Comparison of ENCODE assay signal across 24 cellular contexts in genomic region chr20:18657575-18657974, GRCh38.
A peak's percentile ranks its signal among the peaks of the same experiment; 100 is the strongest.
DNase-seq lines count a peak whose midpoint lies in the region; ATAC-seq and TF ChIP-seq lines count a peak whose summit lies in the region.
"Had no signal": no experiment of that assay in that cellular context is flagged by ENCODE, and none has a peak within 500 bp of the region (broad histone marks: within the 10 kb centered on the region; RNA-seq: fewer than 3 reads in every experiment).

No MANE protein-coding gene starts in this region.

- ATAC-seq in memory B cell (ENCODE audit: low read depth) (no peak), HG03280 (IDR thresholded peaks at IDR 0.05; ENCODE audit: unreplicated experiment) (no peak)
- ATAC-seq: A549 had no signal

- H3K36me3 ChIP-seq in MG63 = no peaks in the 10 kb centered on the region
- H3K36me3 ChIP-seq: cardiac muscle cell, esophagus muscularis mucosa, tibial nerve had no signal

- H3K36me3 Mint-ChIP-seq in memory B cell = peaks cover 8% of the 10 kb centered on the region

- TF ChIP-seq CTCF in choroid plexus epithelial cell (conservative IDR thresholded peaks at IDR 0.05; ENCODE audit: low read depth, low read length) = no peak

- peaks cover 2% of the 10 kb centered on the region for H3K9me3 Mint-ChIP-seq in memory B cell
- H3K9me3 Mint-ChIP-seq: activated CD4-positive, alpha-beta memory T cell treated with anti-CD3 and anti-CD28 coated beads, Interleukin-2, amount 10 ng/mL, durations not matched to agents 7 days and 5 days; activated naive CD4-positive, alpha-beta T cell treated with anti-CD3 and anti-CD28 coated beads, Interleukin-2, amount 50 U/mL, for 24 hours; CD4-positive, alpha-beta T cell; HFFc6 had no signal

- in situ Hi-C loops in ACHN (cut with HindIII; ENCODE audit: low pct_ligation_motif_present, low pct_unique_long_range_greater_than_20kb, low sequenced_read_pairs) = no loop called here

- peaks cover 14% of the 10 kb centered on the region for H3K4me1 Mint-ChIP-seq in memory B cell
- H3K4me1 Mint-ChIP-seq: activated CD4-positive, alpha-beta memory T cell treated with anti-CD3 and anti-CD28 coated beads, Interleukin-2, amount 10 ng/mL, durations not matched to agents 7 days and 5 days; activated naive CD4-positive, alpha-beta T cell treated with anti-CD3 and anti-CD28 coated beads, Interleukin-2, amount 50 U/mL, for 24 hours had no signal

- intact Hi-C loops in head of caudate nucleus (cut with DNase I) = no loop called here

- H3K27me3 ChIP-seq in MG63 = no peaks in the 10 kb centered on the region
- H3K27me3 ChIP-seq: cardiac muscle cell, esophagus muscularis mucosa, hepatocyte, tibial nerve had no signal

- no peaks in the 10 kb centered on the region for H3K9me3 ChIP-seq in MG63
- H3K9me3 ChIP-seq: A549, esophagus muscularis mucosa, tibial nerve had no signal

- peak overlapping the region; percentile 14 for H3K4me3 Mint-ChIP-seq in memory B cell
- H3K4me3 Mint-ChIP-seq: activated CD4-positive, alpha-beta memory T cell treated with anti-CD3 and anti-CD28 coated beads, Interleukin-2, amount 10 ng/mL, durations not matched to agents 7 days and 5 days; activated naive CD4-positive, alpha-beta T cell treated with anti-CD3 and anti-CD28 coated beads, Interleukin-2, amount 50 U/mL, for 24 hours; CD4-positive, alpha-beta T cell; HFFc6 had no signal

- peak overlapping the region; percentile 85 for H3K27ac Mint-ChIP-seq in memory B cell
- H3K27ac Mint-ChIP-seq: activated CD4-positive, alpha-beta memory T cell treated with anti-CD3 and anti-CD28 coated beads, Interleukin-2, amount 10 ng/mL, durations not matched to agents 7 days and 5 days; activated naive CD4-positive, alpha-beta T cell treated with anti-CD3 and anti-CD28 coated beads, Interleukin-2, amount 50 U/mL, for 24 hours; CD4-positive, alpha-beta T cell; HFFc6 had no signal

- H3K4me3 ChIP-seq in MG63 = no peak overlapping the region
- no peak overlapping the region for H3K4me3 ChIP-seq in choroid plexus epithelial cell (ENCODE audit: low read depth, low read length)
- H3K4me3 ChIP-seq: A549, cardiac muscle cell, esophagus muscularis mucosa, hepatocyte, tibial nerve had no signal

- H3K27me3 Mint-ChIP-seq in memory B cell = no peaks in the 10 kb centered on the region
- H3K27me3 Mint-ChIP-seq: activated CD4-positive, alpha-beta memory T cell treated with anti-CD3 and anti-CD28 coated beads, Interleukin-2, amount 10 ng/mL, durations not matched to agents 7 days and 5 days; activated naive CD4-positive, alpha-beta T cell treated with anti-CD3 and anti-CD28 coated beads, Interleukin-2, amount 50 U/mL, for 24 hours; CD4-positive, alpha-beta T cell had no signal

- DNase-seq in ACHN (peak; percentile 4), MG63 (peak; percentile 79), choroid plexus epithelial cell (ENCODE audit: low read depth) (peak; percentile 69), memory B cell (ENCODE audit: low spot score in 2 of 2) (no peak), NCI-H146 (lab: John Stamatoyannopoulos, UW) (no peak), COLO829 (ENCODE audit: low spot score) (no peak), head of caudate nucleus (no peak)
- DNase-seq: activated CD4-positive, alpha-beta memory T cell treated with anti-CD3 and anti-CD28 coated beads, Interleukin-2, amount 10 ng/mL, durations not matched to agents 7 days and 5 days; activated T-cell treated with anti-CD3 and anti-CD28 coated beads, Interleukin-2, amount 50 U/mL, for 48 hours; CD4-positive, alpha-beta T cell; HFFc6; islet precursor cell; NCI-H1436 treated with DMSO at 0.1 percent for 48 hours; NCI-H226; NK-92 treated with Interleukin-12 subunit alpha and Interleukin-12 subunit beta, amount 100 ng/mL, for 24 hours; stimulated activated naive CD4-positive, alpha-beta T cell; SW 1271 had no signal

Comparison
In these comparisons a context has a peak if more than half of its experiments do, and no peak if none do; other contexts are left out.
1. DNase-seq: peak in ACHN (single experiment), MG63 (single experiment) and choroid plexus epithelial cell (single experiment); none in memory B cell (0 of 2), NCI-H146 (single experiment), COLO829 (single experiment) and head of caudate nucleus (0 of 42).